1 cellular context compared by ENCODE assay signal in genomic region chr1:197638316-197638715, GRCh38.
TF ChIP-seq lines count a peak whose summit lies in the region.

No MANE protein-coding gene starts in this region.

TF ChIP-seq in GM12878, 131 proteins besides CTCF, POLR2A, EP300 and RAD21 (continued from another document):
- TF ChIP-seq, protein P1, sequence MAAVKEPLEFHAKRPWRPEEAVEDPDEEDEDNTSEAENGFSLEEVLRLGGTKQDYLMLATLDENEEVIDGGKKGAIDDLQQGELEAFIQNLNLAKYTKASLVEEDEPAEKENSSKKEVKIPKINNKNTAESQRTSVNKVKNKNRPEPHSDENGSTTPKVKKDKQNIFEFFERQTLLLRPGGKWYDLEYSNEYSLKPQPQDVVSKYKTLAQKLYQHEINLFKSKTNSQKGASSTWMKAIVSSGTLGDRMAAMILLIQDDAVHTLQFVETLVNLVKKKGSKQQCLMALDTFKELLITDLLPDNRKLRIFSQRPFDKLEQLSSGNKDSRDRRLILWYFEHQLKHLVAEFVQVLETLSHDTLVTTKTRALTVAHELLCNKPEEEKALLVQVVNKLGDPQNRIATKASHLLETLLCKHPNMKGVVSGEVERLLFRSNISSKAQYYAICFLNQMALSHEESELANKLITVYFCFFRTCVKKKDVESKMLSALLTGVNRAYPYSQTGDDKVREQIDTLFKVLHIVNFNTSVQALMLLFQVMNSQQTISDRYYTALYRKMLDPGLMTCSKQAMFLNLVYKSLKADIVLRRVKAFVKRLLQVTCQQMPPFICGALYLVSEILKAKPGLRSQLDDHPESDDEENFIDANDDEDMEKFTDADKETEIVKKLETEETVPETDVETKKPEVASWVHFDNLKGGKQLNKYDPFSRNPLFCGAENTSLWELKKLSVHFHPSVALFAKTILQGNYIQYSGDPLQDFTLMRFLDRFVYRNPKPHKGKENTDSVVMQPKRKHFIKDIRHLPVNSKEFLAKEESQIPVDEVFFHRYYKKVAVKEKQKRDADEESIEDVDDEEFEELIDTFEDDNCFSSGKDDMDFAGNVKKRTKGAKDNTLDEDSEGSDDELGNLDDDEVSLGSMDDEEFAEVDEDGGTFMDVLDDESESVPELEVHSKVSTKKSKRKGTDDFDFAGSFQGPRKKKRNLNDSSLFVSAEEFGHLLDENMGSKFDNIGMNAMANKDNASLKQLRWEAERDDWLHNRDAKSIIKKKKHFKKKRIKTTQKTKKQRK (IDR thresholded peaks at IDR 0.05; ENCODE audit: low read depth, low read length) = no peak
